Comparison of ENCODE assay signal across 2 cellular contexts in the genomic region with DNA sequence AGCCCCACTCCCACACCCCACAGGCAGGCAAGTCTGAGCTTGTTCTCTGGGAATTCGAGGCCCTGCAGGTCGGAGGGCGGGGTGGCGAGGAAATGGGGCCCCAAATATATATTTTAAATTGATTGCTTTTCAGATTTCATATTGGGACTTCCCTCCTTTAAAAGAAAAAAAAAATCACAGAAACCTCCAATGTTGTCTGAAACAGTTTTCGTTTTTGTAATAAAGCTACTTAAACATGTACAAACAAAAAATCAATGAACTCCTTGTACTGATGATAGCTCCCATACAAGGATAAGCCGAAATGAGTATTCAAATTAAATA.
TF ChIP-seq lines count a peak whose summit lies in the region.

No MANE protein-coding gene starts in this region.

TF ChIP-seq in SK-N-SH, 30 proteins besides CTCF, POLR2A, EP300 and RAD21 (continued from another document):
- TF ChIP-seq IRF3 (IDR thresholded peaks at IDR 0.05; ENCODE audit: low read depth, low read length) (no peak), FOXJ3 (CRISPR knock-in tag; IDR thresholded peaks at IDR 0.05) (no peak)

TF ChIP-seq in SK-N-SH treated with all-trans-retinoic acid at 6 μM for 48 hours, 23 proteins besides CTCF, POLR2A, EP300 and RAD21 (continued from another document):
- no peak for TF ChIP-seq TSHZ2 (CRISPR knock-in tag; IDR thresholded peaks at IDR 0.05)
- no peak for TF ChIP-seq SNAI2 (CRISPR knock-in tag; IDR thresholded peaks at IDR 0.05)
- TF ChIP-seq ISL1 (CRISPR knock-in tag; IDR thresholded peaks at IDR 0.05) = no peak
- no peak for TF ChIP-seq ZFP30 (CRISPR knock-in tag; IDR thresholded peaks at IDR 0.05)
- TF ChIP-seq OSR1 (CRISPR knock-in tag; IDR thresholded peaks at IDR 0.05) = no peak
- no peak for TF ChIP-seq TCF4 (CRISPR knock-in tag; IDR thresholded peaks at IDR 0.05; ENCODE audit: borderline replicate concordance)
- TF ChIP-seq TOX (CRISPR knock-in tag; IDR thresholded peaks at IDR 0.05; ENCODE audit: borderline replicate concordance) = no peak
- no peak for TF ChIP-seq RARB (CRISPR knock-in tag; IDR thresholded peaks at IDR 0.05)
- TF ChIP-seq ARNTL (CRISPR knock-in tag; IDR thresholded peaks at IDR 0.05; ENCODE audit: borderline replicate concordance, low read depth) = no peak
- TF ChIP-seq ZFP3 (CRISPR knock-in tag; IDR thresholded peaks at IDR 0.05) = no peak
- TF ChIP-seq, protein P1, sequence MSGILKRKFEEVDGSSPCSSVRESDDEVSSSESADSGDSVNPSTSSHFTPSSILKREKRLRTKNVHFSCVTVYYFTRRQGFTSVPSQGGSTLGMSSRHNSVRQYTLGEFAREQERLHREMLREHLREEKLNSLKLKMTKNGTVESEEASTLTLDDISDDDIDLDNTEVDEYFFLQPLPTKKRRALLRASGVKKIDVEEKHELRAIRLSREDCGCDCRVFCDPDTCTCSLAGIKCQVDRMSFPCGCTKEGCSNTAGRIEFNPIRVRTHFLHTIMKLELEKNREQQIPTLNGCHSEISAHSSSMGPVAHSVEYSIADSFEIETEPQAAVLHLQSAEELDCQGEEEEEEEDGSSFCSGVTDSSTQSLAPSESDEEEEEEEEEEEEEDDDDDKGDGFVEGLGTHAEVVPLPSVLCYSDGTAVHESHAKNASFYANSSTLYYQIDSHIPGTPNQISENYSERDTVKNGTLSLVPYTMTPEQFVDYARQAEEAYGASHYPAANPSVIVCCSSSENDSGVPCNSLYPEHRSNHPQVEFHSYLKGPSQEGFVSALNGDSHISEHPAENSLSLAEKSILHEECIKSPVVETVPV (CRISPR knock-in tag; IDR thresholded peaks at IDR 0.05) = no peak
